14 cellular contexts compared by ENCODE assay signal in genomic region chr11:78339483-78339882, GRCh38.
DNase-seq lines count a peak whose midpoint lies in the region; ATAC-seq and TF ChIP-seq lines count a peak whose summit lies in the region.
"Had no signal": no experiment of that assay in that cellular context is flagged by ENCODE, and none has a peak within 500 bp of the region (broad histone marks: within the 10 kb centered on the region; RNA-seq: fewer than 3 reads in every experiment).

No MANE protein-coding gene starts in this region.

- H3K27ac Mint-ChIP-seq in activated CD8-positive, alpha-beta T cell treated with anti-CD3 and anti-CD28 coated beads, Interleukin-2, amount 10 ng/mL, durations not matched to agents 7 days and 5 days = peak overlapping the region; percentile 77
- H3K27ac Mint-ChIP-seq: WTC11 had no signal

- ATAC-seq in activated CD8-positive, alpha-beta T cell treated with anti-CD3 and anti-CD28 coated beads, Interleukin-2, amount 10 ng/mL, durations not matched to agents 7 days and 5 days = peak; percentile 75
- ATAC-seq in GM21825 (IDR thresholded peaks at IDR 0.05; ENCODE audit: unreplicated experiment) (no peak), GM18870 (IDR thresholded peaks at IDR 0.05; ENCODE audit: unreplicated experiment) (no peak)
- ATAC-seq: sciatic nerve, WTC11 had no signal

- peaks cover 34% of the 10 kb centered on the region for H3K4me1 Mint-ChIP-seq in activated CD8-positive, alpha-beta T cell treated with anti-CD3 and anti-CD28 coated beads, Interleukin-2, amount 10 ng/mL, durations not matched to agents 7 days and 5 days (ENCODE audit: low read depth)
- H3K4me1 Mint-ChIP-seq: WTC11 had no signal

- H3K9me3 ChIP-seq in neutrophil (no peaks in the 10 kb centered on the region), tibial nerve (no peaks in the 10 kb centered on the region)
- H3K9me3 ChIP-seq: upper lobe of left lung had no signal

- no peak for TF ChIP-seq CTCF in neutrophil (IDR thresholded peaks at IDR 0.05)
- no peak for TF ChIP-seq CTCF in tibial nerve (IDR thresholded peaks at IDR 0.05)

- no peak for TF ChIP-seq POLR2A in tibial nerve (IDR thresholded peaks at IDR 0.05)

- H3K4me1 ChIP-seq in neutrophil (ENCODE audit: control insufficient read depth in 1 of 2, insufficient read depth in 1 of 2, low read depth in 1 of 2, low read length in 1 of 2) = peaks cover 10 to 14% of the 10 kb centered on the region in 2 experiments
- peaks cover 0 to 59% (median 24%) of the 10 kb centered on the region in 4 donors for H3K4me1 ChIP-seq in tibial nerve

- peaks cover 17% of the 10 kb centered on the region for H3K9me3 Mint-ChIP-seq in activated CD8-positive, alpha-beta T cell treated with anti-CD3 and anti-CD28 coated beads, Interleukin-2, amount 10 ng/mL, durations not matched to agents 7 days and 5 days (ENCODE audit: insufficient read depth)

- no peak for TF ChIP-seq EP300 in tibial nerve (IDR thresholded peaks at IDR 0.05)

- H3K27ac ChIP-seq in neutrophil = peak overlapping the region; percentile 66
- H3K27ac ChIP-seq in tibial nerve = peak overlapping the region in 1 of 4 donors; percentile 26
- H3K27ac ChIP-seq: 22Rv1, upper lobe of left lung had no signal

- H3K27me3 Mint-ChIP-seq in activated CD8-positive, alpha-beta T cell treated with anti-CD3 and anti-CD28 coated beads, Interleukin-2, amount 10 ng/mL, durations not matched to agents 7 days and 5 days (ENCODE audit: low read depth) = peaks cover 4% of the 10 kb centered on the region

- H3K36me3 ChIP-seq in neutrophil (no peaks in the 10 kb centered on the region), tibial nerve (no peaks in the 10 kb centered on the region)
- H3K36me3 ChIP-seq: upper lobe of left lung had no signal

- H3K4me3 ChIP-seq in neutrophil (ENCODE audit: low read depth in 1 of 2, low read length in 1 of 2) (no peak overlapping the region), tibial nerve (no peak overlapping the region)
- H3K4me3 ChIP-seq: upper lobe of left lung had no signal

- 27 to 38% methylated on average over 1 of the region's 1 CpG for WGBS in tibial nerve, 2 donors

- DNase-seq in NCI-H1105 treated with DMSO at 0.1 percent for 48 hours (lab: John Stamatoyannopoulos, UW) (peak; percentile 15), NCI-H1105 (lab: John Stamatoyannopoulos, UW) (no peak), NCI-H146 treated with DMSO at 0.1 percent for 48 hours (lab: John Stamatoyannopoulos, UW; ENCODE audit: unreplicated experiment) (peak; percentile 98), tibial nerve (ENCODE audit: low spot score in 2 of 2) (no peak)
- DNase-seq in activated CD8-positive, alpha-beta T cell treated with anti-CD3 and anti-CD28 coated beads, Interleukin-2, amount 10 ng/mL, durations not matched to agents 7 days and 5 days = no peak
- DNase-seq: NCI-H2171 treated with DMSO at 0.1 percent for 48 hours, SIG-M5, upper lobe of left lung had no signal

- POLR2A ChIA-PET in activated CD8-positive, alpha-beta T cell treated with anti-CD3 and anti-CD28 coated beads, Interleukin-2, amount 10 ng/mL, durations not matched to agents 7 days and 5 days (lab: Charles Lee) = interaction anchor here (0.6 to 0.8 kb wide), 2 partner anchors 47 to 200 kb away, joined by 3 to 4 read pairs; partner anchors contain the start of gene ALG8

- CTCF ChIA-PET in activated CD8-positive, alpha-beta T cell treated with anti-CD3 and anti-CD28 coated beads, Interleukin-2, amount 10 ng/mL, durations not matched to agents 7 days and 5 days (lab: Charles Lee) = interaction anchor here (0.8 to 2.4 kb wide), 6 partner anchors 11 to 225 kb away, joined by 3 to 10 read pairs (median 4); partner anchors contain the start of gene GAB2

- H3K36me3 Mint-ChIP-seq in activated CD8-positive, alpha-beta T cell treated with anti-CD3 and anti-CD28 coated beads, Interleukin-2, amount 10 ng/mL, durations not matched to agents 7 days and 5 days (ENCODE audit: low read depth) = peaks cover 35% of the 10 kb centered on the region

- H3K27me3 ChIP-seq in neutrophil (no peaks in the 10 kb centered on the region), tibial nerve (no peaks in the 10 kb centered on the region)
- H3K27me3 ChIP-seq: upper lobe of left lung had no signal

- no peak overlapping the region for H3K4me3 Mint-ChIP-seq in activated CD8-positive, alpha-beta T cell treated with anti-CD3 and anti-CD28 coated beads, Interleukin-2, amount 10 ng/mL, durations not matched to agents 7 days and 5 days
- H3K4me3 Mint-ChIP-seq: WTC11 had no signal

Comparison
In these comparisons a context has a peak if more than half of its experiments do, and no peak if none do; other contexts are left out.
1. DNase-seq: peak in NCI-H1105 treated with DMSO at 0.1 percent for 48 hours (single experiment) and NCI-H146 treated with DMSO at 0.1 percent for 48 hours (single experiment); none in NCI-H1105 (single experiment), activated CD8-positive, alpha-beta T cell treated with anti-CD3 and anti-CD28 coated beads, Interleukin-2, amount 10 ng/mL, durations not matched to agents 7 days and 5 days (single experiment) and tibial nerve (0 of 2).